ENCODE assay signal across 1 cellular context in genomic region chr16:70454221-70455034, GRCh38.
TF ChIP-seq lines count a peak whose summit lies in the region.

FCSK (plus strand) TSS chr16:70454595; CDS start chr16:70463191, 8,596 bp downstream.

TF ChIP-seq in HepG2, 621 proteins besides CTCF, POLR2A, EP300 and RAD21 (continued from another document and continues in another):
- TF ChIP-seq HMGXB3 (CRISPR knock-in tag; IDR thresholded peaks at IDR 0.05; ENCODE audit: borderline replicate concordance) (peak; percentile 49; the same call in 1 of the 2 replicates), REST (IDR thresholded peaks at IDR 0.05; ENCODE audit: borderline replicate concordance in 1 of 2, low read depth in 1 of 2, low read length in 2 of 2) (peak in 1 of 2 experiments; percentile 49; a peak in 1 of 4 replicates), PPARG (CRISPR knock-in tag; conservative IDR thresholded peaks at IDR 0.05) (0 out of 2 replicates have a peak, but pooled peaks have one; percentile 45), EEA1 (CRISPR knock-in tag; IDR thresholded peaks at IDR 0.05; ENCODE audit: borderline replicate concordance) (no peak; the same call in 1 of the 2 replicates), ZNF143 (CRISPR knock-in tag; IDR thresholded peaks at IDR 0.05) (peak; percentile 97), JARID2 (CRISPR knock-in tag; IDR thresholded peaks at IDR 0.05; ENCODE audit: insufficient replicate concordance) (no peak), NR2F2 (IDR thresholded peaks at IDR 0.05; ENCODE audit: borderline replicate concordance, low read depth) (no peak; the same call in 1 of the 2 replicates), ZNF276 (CRISPR knock-in tag; IDR thresholded peaks at IDR 0.05; ENCODE audit: low read depth) (peak; percentile 76; the same call in 1 of the 2 replicates), SUZ12 (IDR thresholded peaks at IDR 0.05; ENCODE audit: low read depth, low read length) (peak; percentile 77), SMARCC2 (IDR thresholded peaks at IDR 0.05) (no peak), HOXA9 (CRISPR knock-in tag; IDR thresholded peaks at IDR 0.05; ENCODE audit: borderline replicate concordance) (no peak), FOXA3 (CRISPR knock-in tag; IDR thresholded peaks at IDR 0.05) (0 out of 2 replicates have a peak, but pooled peaks have one; percentile 32), MTERF4 (CRISPR knock-in tag; IDR thresholded peaks at IDR 0.05) (peak; percentile 91; the same call in 1 of the 2 replicates), DDIT3 (CRISPR knock-in tag; IDR thresholded peaks at IDR 0.05) (no peak), MBD4 (IDR thresholded peaks at IDR 0.05; ENCODE audit: borderline replicate concordance, low read length) (no peak), ZNF660 (CRISPR knock-in tag; IDR thresholded peaks at IDR 0.05; ENCODE audit: borderline replicate concordance, low read depth) (no peak), NAIF1 (CRISPR knock-in tag; IDR thresholded peaks at IDR 0.05; ENCODE audit: borderline replicate concordance) (peak; percentile 99), AFF4 (CRISPR knock-in tag; IDR thresholded peaks at IDR 0.05) (no peak; the same call in 1 of the 2 replicates), POLR2G (IDR thresholded peaks at IDR 0.05; ENCODE audit: low read depth, low read length) (peak; percentile 89), ZFYVE20 (CRISPR knock-in tag; IDR thresholded peaks at IDR 0.05; ENCODE audit: borderline replicate concordance, low read depth) (no peak), ZNF784 (CRISPR knock-in tag; IDR thresholded peaks at IDR 0.05; ENCODE audit: borderline replicate concordance) (no peak), ZFP62 (CRISPR knock-in tag; IDR thresholded peaks at IDR 0.05) (peak; percentile 94; the same call in 1 of the 2 replicates), TRIM24 (CRISPR knock-in tag; IDR thresholded peaks at IDR 0.05) (no peak), FOXP1 (IDR thresholded peaks at IDR 0.05) (no peak), FOXP1 (CRISPR knock-in tag; IDR thresholded peaks at IDR 0.05) (no peak), ZFP91 (CRISPR knock-in tag; IDR thresholded peaks at IDR 0.05; ENCODE audit: borderline replicate concordance) (peak; percentile 100), THAP9 (CRISPR knock-in tag; IDR thresholded peaks at IDR 0.05; ENCODE audit: borderline replicate concordance) (peak; percentile 92), TBX3 (IDR thresholded peaks at IDR 0.05; ENCODE audit: borderline replicate concordance) (peak; percentile 46; the same call in 1 of the 2 replicates), MED1 (CRISPR knock-in tag; IDR thresholded peaks at IDR 0.05) (peak; percentile 83), ZNF773 (CRISPR knock-in tag; IDR thresholded peaks at IDR 0.05; ENCODE audit: borderline replicate concordance) (peak; percentile 87; the same call in 1 of the 2 replicates), ZNF615 (CRISPR knock-in tag; IDR thresholded peaks at IDR 0.05; ENCODE audit: borderline replicate concordance) (no peak), SYNCRIP (IDR thresholded peaks at IDR 0.05; ENCODE audit: insufficient read depth, low read depth, low read length) (no peak), CENPBD1 (CRISPR knock-in tag; IDR thresholded peaks at IDR 0.05; ENCODE audit: borderline replicate concordance, low read depth) (no peak)
